7 cellular contexts compared by ENCODE assay signal in genomic region chr14:73825551-73826188, GRCh38. TPM values are rescaled to one million over a fixed set of nuclear protein-coding genes. Genes with fewer than 3 reads are reported as not detected.
DNase-seq lines count a peak whose midpoint lies in the region; ATAC-seq and TF ChIP-seq lines count a peak whose summit lies in the region.

No MANE protein-coding gene starts in this region.

- H3K27ac ChIP-seq in Panc1 (ENCODE audit: low read length) = peak overlapping the region; percentile 54

- in situ Hi-C loops in Panc1 (cut with HindIII; ENCODE audit: low pct_unique_long_range_greater_than_20kb, low sequenced_read_pairs) = no loop called here

- TF ChIP-seq CTCF in Panc1 (IDR thresholded peaks at IDR 0.05) (peak; percentile 89), fibroblast of mammary gland (conservative IDR thresholded peaks at IDR 0.05; ENCODE audit: control insufficient read depth, insufficient read depth, low read depth, low read length) (peak; percentile 90), nephron progenitor cell (IDR thresholded peaks at IDR 0.05) (peak; percentile 85)

- H3K27ac Mint-ChIP-seq in nephron progenitor cell = no peak overlapping the region

- H3K4me3 Mint-ChIP-seq in activated T-cell treated with anti-CD3 and anti-CD28 coated beads, Interleukin-2, amount 50 U/mL, for 4 hours = no peak overlapping the region
- no peak overlapping the region for H3K4me3 Mint-ChIP-seq in nephron progenitor cell

- ATAC-seq in GM18498 (IDR thresholded peaks at IDR 0.05; ENCODE audit: unreplicated experiment) (peak; percentile 65), Panc1 (peak; percentile 92)
- peak; percentile 79 to 87 for ATAC-seq in activated T-cell treated with anti-CD3 and anti-CD28 coated beads, Interleukin-2, amount 50 U/mL, for 4 hours

- H3K27me3 ChIP-seq in Panc1 (ENCODE audit: control insufficient read depth, insufficient read depth, low read length) = no peaks in the 10 kb centered on the region

- H3K9me3 ChIP-seq in Panc1 (ENCODE audit: control insufficient read depth, insufficient read depth, low read depth, low read length) = no peaks in the 10 kb centered on the region

- H3K4me1 ChIP-seq in Panc1 (ENCODE audit: control insufficient read depth, insufficient read depth, low read length) = peaks cover 28% of the 10 kb centered on the region

- intact Hi-C loops in Panc1 (cut with micrococcal nuclease; ENCODE audit: unreplicated experiment) = loop anchor here (10.0 kb wide), 1 partner anchor 61 kb away; a partner anchor contains a TSS

- peak; percentile 83 for DNase-seq in LHCN-M2 (ENCODE audit: low read depth)
- peak; percentile 38 for DNase-seq in Panc1 (ENCODE audit: low read depth, low spot score)
- DNase-seq in activated T-cell treated with anti-CD3 and anti-CD28 coated beads, Interleukin-2, amount 50 U/mL, for 4 hours = peak; percentile 78
- peak; percentile 88 for DNase-seq in fibroblast of mammary gland (ENCODE audit: low read depth)
- DNase-seq in nephron progenitor cell = peak; percentile 75
- DNase-seq in stimulated activated naive CD4-positive, alpha-beta T cell treated with Interleukin-2 at 50 U/mL for 16 hours (lab: John Stamatoyannopoulos, UW) = peak; percentile 68

- no peak overlapping the region for H3K4me3 ChIP-seq in Panc1 (ENCODE audit: low read depth in 2 of 2, low read length in 2 of 2)
- H3K4me3 ChIP-seq in fibroblast of mammary gland (ENCODE audit: control insufficient read depth, low read depth, low read length) = no peak overlapping the region

- no peaks in the 10 kb centered on the region for H3K9me3 Mint-ChIP-seq in activated T-cell treated with anti-CD3 and anti-CD28 coated beads, Interleukin-2, amount 50 U/mL, for 4 hours
- H3K9me3 Mint-ChIP-seq in nephron progenitor cell = peaks cover 10% of the 10 kb centered on the region

- POLR2A ChIA-PET in Panc1 (lab: Charles Lee) = interaction anchor here (0.7 kb wide), 1 partner anchor 59 kb away, joined by 3 read pairs; no protein-coding TSS in a partner anchor

- no peaks in the 10 kb centered on the region for H3K36me3 Mint-ChIP-seq in activated T-cell treated with anti-CD3 and anti-CD28 coated beads, Interleukin-2, amount 50 U/mL, for 4 hours (ENCODE audit: insufficient read depth)
- no peaks in the 10 kb centered on the region for H3K36me3 Mint-ChIP-seq in nephron progenitor cell (ENCODE audit: low read depth)

- CTCF ChIA-PET in Panc1 (lab: Charles Lee) = interaction anchor here (1.2 to 1.6 kb wide), 2 partner anchors 48 to 63 kb away, joined by 4 to 5 read pairs; no protein-coding TSS in a partner anchor

- no peaks in the 10 kb centered on the region for H3K27me3 Mint-ChIP-seq in activated T-cell treated with anti-CD3 and anti-CD28 coated beads, Interleukin-2, amount 50 U/mL, for 4 hours (ENCODE audit: low read depth)
- H3K27me3 Mint-ChIP-seq in nephron progenitor cell (ENCODE audit: low read depth, poor library complexity) = peaks cover 9% of the 10 kb centered on the region

- no peaks in the 10 kb centered on the region for H3K36me3 ChIP-seq in Panc1 (ENCODE audit: control insufficient read depth, insufficient read depth, low read length)

- BruUV-seq in Panc1 (replicated peaks; lab: Mats Ljungman, UMichigan) = no TSS peak

- peaks cover 14% of the 10 kb centered on the region for H3K4me1 Mint-ChIP-seq in activated T-cell treated with anti-CD3 and anti-CD28 coated beads, Interleukin-2, amount 50 U/mL, for 4 hours (ENCODE audit: low read depth)
- H3K4me1 Mint-ChIP-seq in nephron progenitor cell = peaks cover 5% of the 10 kb centered on the region

RNA-seq across cellular contexts. Expression of gene PTGR2, which starts 26.0 kb away (rescaled TPM):
- total RNA-seq in LHCN-M2 (2014; rRNA removed) = 9.0 and 18.9 TPM in 2 replicates
- polyA plus RNA-seq in LHCN-M2 (2012) = 2.3 TPM
- 17.1 TPM for total RNA-seq in Panc1 (2021; ENCODE audit: unreplicated experiment)
- 8.1 TPM for polyA plus RNA-seq in Panc1 (2012; ENCODE audit: insufficient read length)
- total RNA-seq in activated T-cell treated with anti-CD3 and anti-CD28 coated beads, Interleukin-2, amount 50 U/mL, for 4 hours = 1 to 10 TPM; 2.5 to 3.8 (median 3.3) TPM

Comparison
In these comparisons a context has a peak if more than half of its experiments do, and no peak if none do; other contexts are left out.
1. DNase-seq: peak in every context shown above with its lines; median percentile 88 in fibroblast of mammary gland; 83 in LHCN-M2; 78 in activated T-cell treated with anti-CD3 and anti-CD28 coated beads, Interleukin-2, amount 50 U/mL, for 4 hours; 75 in nephron progenitor cell; 68 in stimulated activated naive CD4-positive, alpha-beta T cell treated with Interleukin-2 at 50 U/mL for 16 hours; 38 in Panc1.